Comparison of ENCODE assay signal across 34 cellular contexts in genomic region chr19:5365905-5366304, GRCh38.
"Had no signal": no experiment of that assay in that cellular context is flagged by ENCODE, and none has a peak within 500 bp of the region (broad histone marks: within the 10 kb centered on the region; RNA-seq: fewer than 3 reads in every experiment).

No MANE protein-coding gene starts in this region.

- DNase-seq: activated effector memory CD4-positive, alpha-beta T cell treated with anti-CD3 and anti-CD28 coated beads, Interleukin-2, amount 50 U/mL, for 16 hours; activated effector memory CD4-positive, alpha-beta T cell treated with Interleukin-2 at 50 U/mL for 16 hours; activated gamma-delta T cell; activated gamma-delta T cell treated with Interleukin-2 at 50 U/mL for 16 hours; activated naive CD4-positive, alpha-beta T cell; activated naive CD4-positive, alpha-beta T cell treated with anti-CD3 and anti-CD28 coated beads for 36 hours; activated naive CD4-positive, alpha-beta T cell treated with anti-CD3 and anti-CD28 coated beads, Interleukin-2, amount 10 ng/mL, durations not matched to agents 7 days and 5 days; activated naive CD4-positive, alpha-beta T cell treated with anti-CD3 and anti-CD28 coated beads, Interleukin-2, amount 50 U/mL, for 16 hours; activated naive CD4-positive, alpha-beta T cell treated with Interleukin-2 at 50 U/mL for 16 hours; activated naive CD8-positive, alpha-beta T cell treated with anti-CD3 and anti-CD28 coated beads for 36 hours; activated naive CD8-positive, alpha-beta T cell treated with anti-CD3 and anti-CD28 coated beads, Interleukin-2, amount 10 ng/mL, durations not matched to agents 7 days and 5 days; activated naive CD8-positive, alpha-beta T cell treated with anti-CD3 and anti-CD28 coated beads, Interleukin-2, amount 50 U/mL, for 24 hours; activated T-cell treated with anti-CD3 and anti-CD28 coated beads, Interleukin-2, amount 50 U/mL, for 1 hour; activated T-cell treated with anti-CD3 and anti-CD28 coated beads, Interleukin-2, amount 50 U/mL, for 24 hours; activated T-cell treated with anti-CD3 and anti-CD28 coated beads, Interleukin-2, amount 50 U/mL, for 4 hours; activated T-cell treated with anti-CD3 and anti-CD28 coated beads, Interleukin-2, amount 50 U/mL, for 48 hours; activated T-cell treated with anti-CD3 and anti-CD28 coated beads, Interleukin-2, amount 50 U/mL, for 72 hours; adrenal gland; amniotic stem cell; amygdala; anterior cingulate cortex; aorta; body of pancreas; brain microvascular endothelial cell; caudate nucleus; central memory CD4-positive, alpha-beta T cell; cerebellar nuclear complex had no signal

- H3K27ac ChIP-seq: adrenal gland, ascending aorta, body of pancreas, brain microvascular endothelial cell, breast epithelium, cardiac muscle cell had no signal

- H3K4me1 ChIP-seq: adrenal gland, ascending aorta, body of pancreas, breast epithelium had no signal

- ATAC-seq: activated naive CD4-positive, alpha-beta T cell treated with anti-CD3 and anti-CD28 coated beads, Interleukin-2, amount 50 U/mL, for 72 hours; activated naive CD8-positive, alpha-beta T cell treated with anti-CD3 and anti-CD28 coated beads, Interleukin-2, amount 50 U/mL, for 24 hours; activated T-cell treated with anti-CD3 and anti-CD28 coated beads, Interleukin-2, amount 50 U/mL, for 4 hours; activated T-cell treated with anti-CD3 and anti-CD28 coated beads, Interleukin-2, amount 50 U/mL, for 72 hours; activated T-helper 17 cell treated with anti-CD3 and anti-CD28 coated beads, Interleukin-2, amount 50 U/mL, for 72 hours; body of pancreas had no signal

- H3K27me3 ChIP-seq: adrenal gland, ascending aorta, body of pancreas had no signal

- H3K9me3 ChIP-seq: adrenal gland, ascending aorta, body of pancreas, breast epithelium had no signal

- FAIRE-seq: astrocyte, bronchial epithelial cell had no signal

- H3K36me3 ChIP-seq: adrenal gland, ascending aorta, brain microvascular endothelial cell, breast epithelium, cardiac muscle cell had no signal

- H3K4me3 ChIP-seq: adrenal gland, ascending aorta, body of pancreas, breast epithelium, cardiac muscle cell had no signal
